10 cellular contexts compared by ENCODE assay signal in genomic region chr17:40106760-40107265, GRCh38. TPM values are rescaled to one million over a fixed set of nuclear protein-coding genes. Genes with fewer than 3 reads are reported as not detected.
DNase-seq lines count a peak whose midpoint lies in the region; ATAC-seq and TF ChIP-seq lines count a peak whose summit lies in the region.
"Had no signal": no experiment of that assay in that cellular context is flagged by ENCODE, and none has a peak within 500 bp of the region (broad histone marks: within the 10 kb centered on the region; RNA-seq: fewer than 3 reads in every experiment).

No MANE protein-coding gene starts in this region.

- H3K27ac Mint-ChIP-seq in HFFc6: peak overlapping the region; percentile 99
- H3K27ac Mint-ChIP-seq in stimulated activated effector memory CD8-positive, alpha-beta T cell treated with anti-CD3 and anti-CD28 coated beads, Interleukin-12 subunit alpha, Interleukin-12 subunit beta, amount 100 ng/mL, for 72 hours: peak overlapping the region; percentile 95

- H3K36me3 ChIP-seq in ascending aorta (no peaks in the 10 kb centered on the region), lower lobe of right lung (no peaks in the 10 kb centered on the region)
- H3K36me3 ChIP-seq: MG63 had no signal

- H3K4me3 Mint-ChIP-seq in HFFc6: peak overlapping the region; percentile 11; the same call in 1 of the 2 replicates
- peak overlapping the region; percentile 70 for H3K4me3 Mint-ChIP-seq in stimulated activated effector memory CD8-positive, alpha-beta T cell treated with anti-CD3 and anti-CD28 coated beads, Interleukin-12 subunit alpha, Interleukin-12 subunit beta, amount 100 ng/mL, for 72 hours

- peaks cover 76% of the 10 kb centered on the region for H3K4me1 Mint-ChIP-seq in HFFc6 (ENCODE audit: low read depth)
- peaks cover 91% of the 10 kb centered on the region for H3K4me1 Mint-ChIP-seq in stimulated activated effector memory CD8-positive, alpha-beta T cell treated with anti-CD3 and anti-CD28 coated beads, Interleukin-12 subunit alpha, Interleukin-12 subunit beta, amount 100 ng/mL, for 72 hours

- TF ChIP-seq CTCF in HFFc6 (IDR thresholded peaks at IDR 0.05) (no peak), ascending aorta (IDR thresholded peaks at IDR 0.05) (no peak), lower lobe of right lung (IDR thresholded peaks at IDR 0.05) (no peak), omental fat pad (IDR thresholded peaks at IDR 0.05) (no peak)

- DNase-seq in HFFc6 (no peak), ascending aorta (ENCODE audit: low spot score in 2 of 2) (no peak), lower lobe of right lung (no peak), GM19238 (ENCODE audit: insufficient read length, low spot score) (no peak), UCSD-AML1 (lab: John Stamatoyannopoulos, UW; ENCODE audit: unreplicated experiment) (no peak), omental fat pad (ENCODE audit: low spot score) (no peak)
- DNase-seq in stimulated activated effector memory CD8-positive, alpha-beta T cell treated with anti-CD3 and anti-CD28 coated beads, Interleukin-12 subunit alpha, Interleukin-12 subunit beta, amount 100 ng/mL, for 72 hours (ENCODE audit: low spot score in 2 of 2): no peak
- DNase-seq: MG63, PC-3 had no signal

- peaks cover 9% of the 10 kb centered on the region for H3K27me3 Mint-ChIP-seq in HFFc6 (ENCODE audit: insufficient read depth)

- no peaks in the 10 kb centered on the region for H3K27me3 ChIP-seq in ascending aorta
- no peaks in the 10 kb centered on the region for H3K27me3 ChIP-seq in lower lobe of right lung (ENCODE audit: low read depth)
- H3K27me3 ChIP-seq: MG63 had no signal

- H3K4me3 ChIP-seq in ascending aorta (peak overlapping the region in 1 of 2 donors; percentile 9), lower lobe of right lung (no peak overlapping the region)
- H3K4me3 ChIP-seq: MG63 had no signal

- H3K4me1 ChIP-seq in ascending aorta: peaks cover 27 to 85% of the 10 kb centered on the region in 2 donors
- peaks cover 99% of the 10 kb centered on the region for H3K4me1 ChIP-seq in lower lobe of right lung

- H3K27ac ChIP-seq in ascending aorta (peak overlapping the region; percentile 90 to 97), lower lobe of right lung (peak overlapping the region; percentile 90)

- intact Hi-C loops in ascending aorta (cut with DNase I): no loop called here
- intact Hi-C loops in lower lobe of right lung (cut with DNase I): no loop called here

- H3K36me3 Mint-ChIP-seq in HFFc6 (ENCODE audit: low read depth): no peaks in the 10 kb centered on the region
- peaks cover 6% of the 10 kb centered on the region for H3K36me3 Mint-ChIP-seq in stimulated activated effector memory CD8-positive, alpha-beta T cell treated with anti-CD3 and anti-CD28 coated beads, Interleukin-12 subunit alpha, Interleukin-12 subunit beta, amount 100 ng/mL, for 72 hours

- ATAC-seq in lower lobe of right lung (no peak), omental fat pad (ENCODE audit: low FRiP score) (no peak), HG02981 (IDR thresholded peaks at IDR 0.05; ENCODE audit: unreplicated experiment) (no peak)
- ATAC-seq in stimulated activated effector memory CD8-positive, alpha-beta T cell treated with anti-CD3 and anti-CD28 coated beads, Interleukin-12 subunit alpha, Interleukin-12 subunit beta, amount 100 ng/mL, for 72 hours: no peak
- ATAC-seq: PC-3 had no signal

- no peaks in the 10 kb centered on the region for H3K9me3 Mint-ChIP-seq in HFFc6
- H3K9me3 Mint-ChIP-seq in stimulated activated effector memory CD8-positive, alpha-beta T cell treated with anti-CD3 and anti-CD28 coated beads, Interleukin-12 subunit alpha, Interleukin-12 subunit beta, amount 100 ng/mL, for 72 hours: no peaks in the 10 kb centered on the region

- H3K9me3 ChIP-seq in ascending aorta (no peaks in the 10 kb centered on the region), lower lobe of right lung (no peaks in the 10 kb centered on the region)
- H3K9me3 ChIP-seq: MG63 had no signal

RNA-seq across cellular contexts. Expression of gene NR1D1, which starts 6.4 kb away (rescaled TPM):
- 10 to 100 TPM; 11.2 to 15.8 (median 15.1) TPM for total RNA-seq in HFFc6 (2021; fragmentation: NEBNext Ultra II Directional; extraction: Animal tissue kit (Norgen Biotek cat#: 25700))
- 0.43 TPM for total RNA-seq in ascending aorta
- 20.1 TPM for total RNA-seq in lower lobe of right lung
- 1 to 10 TPM; 3.1 to 9.3 (median 7.0) TPM for total RNA-seq in omental fat pad

RNA-seq across cellular contexts. Expression of gene MSL1, which starts 15.0 kb away (rescaled TPM):
- total RNA-seq in HFFc6 (2021; fragmentation: NEBNext Ultra II Directional; extraction: Animal tissue kit (Norgen Biotek cat#: 25700)): 10 to 100 TPM; 61.2 to 67.8 (median 65.5) TPM
- total RNA-seq in ascending aorta (82.5 TPM), lower lobe of right lung (97.7 TPM), omental fat pad (100 to 1,000 TPM in 1 of 4 donors, 10 to 100 TPM in 3; 50.2 to 139 (median 61.9) TPM)

RNA-seq across cellular contexts. Expression of gene CASC3, which starts 33.5 kb away (rescaled TPM):
- total RNA-seq in HFFc6 (2021; fragmentation: NEBNext Ultra II Directional; extraction: Animal tissue kit (Norgen Biotek cat#: 25700)): 10 to 100 TPM; 49.5 to 67.7 (median 62.0) TPM
- 48.9 TPM for total RNA-seq in ascending aorta
- total RNA-seq in lower lobe of right lung: 101 TPM
- 10 to 100 TPM; 36.6 to 77.6 (median 51.1) TPM for total RNA-seq in omental fat pad

RNA-seq across cellular contexts. Expression of gene THRA, which starts 44.0 kb away (rescaled TPM):
- total RNA-seq in HFFc6 (2021; fragmentation: NEBNext Ultra II Directional; extraction: Animal tissue kit (Norgen Biotek cat#: 25700)): 10 to 100 TPM; 29.3 to 33.7 (median 30.7) TPM
- 35.4 TPM for total RNA-seq in ascending aorta
- total RNA-seq in lower lobe of right lung: 50.1 TPM
- 10 to 100 TPM; 35.7 to 87.2 (median 55.2) TPM for total RNA-seq in omental fat pad

RNA-seq across cellular contexts. Expression of gene MED24, which starts 52.6 kb away (rescaled TPM):
- total RNA-seq in HFFc6 (2021; fragmentation: NEBNext Ultra II Directional; extraction: Animal tissue kit (Norgen Biotek cat#: 25700)): 10 to 100 TPM; 60.9 to 72.8 (median 65.3) TPM
- 176 TPM for total RNA-seq in ascending aorta
- 59.6 TPM for total RNA-seq in lower lobe of right lung
- total RNA-seq in omental fat pad: 10 to 100 TPM; 40.0 to 53.6 (median 49.2) TPM
